In the genomic region with DNA sequence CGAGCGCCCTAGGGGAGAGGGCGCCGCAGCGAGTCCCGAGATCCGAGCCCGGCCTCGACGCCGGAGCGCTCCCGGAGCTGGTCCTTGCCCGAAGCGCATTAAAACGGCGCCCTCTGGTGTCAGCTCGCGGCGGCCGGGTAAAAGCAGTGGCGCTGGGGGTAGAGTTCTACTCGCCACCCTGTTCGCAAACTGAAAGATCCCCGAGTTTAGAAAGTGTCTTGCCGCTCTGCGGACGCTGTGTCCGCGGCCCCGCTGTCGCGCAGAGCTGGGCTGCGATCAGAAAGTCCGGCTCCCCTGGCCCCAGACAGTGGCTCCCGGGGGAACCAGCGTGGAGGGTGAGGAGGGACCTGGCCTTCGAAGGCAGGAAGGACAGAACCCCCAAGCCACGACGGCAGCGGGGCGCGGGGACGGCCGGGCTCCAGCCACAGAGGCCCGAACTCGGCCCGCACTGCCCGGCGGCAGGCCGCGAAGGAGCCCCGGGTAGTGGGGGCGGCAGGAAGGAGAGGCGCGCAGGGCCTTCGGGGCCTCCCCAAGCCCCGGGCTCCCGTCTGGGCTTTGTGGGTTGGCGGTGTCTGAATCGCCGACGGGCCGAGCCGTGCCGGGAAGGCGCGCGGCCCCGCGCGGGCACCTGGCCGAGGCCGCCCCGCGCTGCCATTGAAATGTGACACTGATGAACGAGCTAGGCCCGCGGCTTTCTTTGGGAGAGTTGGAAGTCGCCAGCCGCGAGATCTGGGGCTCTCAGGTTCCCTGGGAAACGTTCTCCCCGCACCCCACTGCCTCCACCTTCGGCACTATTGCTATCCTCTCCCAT, we compare ENCODE assay signal across 8 cellular contexts. TPM values are rescaled to one million over a fixed set of nuclear protein-coding genes. Genes with fewer than 3 reads are reported as not detected.
DNase-seq lines count a peak whose midpoint lies in the region; ATAC-seq and TF ChIP-seq lines count a peak whose summit lies in the region.

No MANE protein-coding gene starts in this region.

- no peak overlapping the region for H3K27ac ChIP-seq in effector memory CD4-positive, alpha-beta T cell (ENCODE audit: insufficient read depth, low read length, poor library complexity, severe bottlenecking)

- peak; percentile 93 for TF ChIP-seq CTCF in HFFc6 (IDR thresholded peaks at IDR 0.05)

- no peaks in the 10 kb centered on the region for H3K9me3 ChIP-seq in effector memory CD4-positive, alpha-beta T cell (ENCODE audit: control insufficient read depth, low read length)

- H3K9me3 Mint-ChIP-seq in HFFc6 (no peaks in the 10 kb centered on the region), memory B cell (no peaks in the 10 kb centered on the region)

- H3K4me3 Mint-ChIP-seq in HFFc6 (peak overlapping the region; percentile 78), memory B cell (peak overlapping the region; percentile 45)

- peak overlapping the region; percentile 67 for H3K4me3 ChIP-seq in effector memory CD4-positive, alpha-beta T cell (ENCODE audit: insufficient read depth, low read depth, low read length, poor library complexity, severe bottlenecking)

- H3K27me3 ChIP-seq in effector memory CD4-positive, alpha-beta T cell (replicated peaks; ENCODE audit: control insufficient read depth, insufficient read depth, low read length, poor library complexity, severe bottlenecking), result peaks cover 8% of the 10 kb centered on the region

- H3K27me3 Mint-ChIP-seq in HFFc6 (ENCODE audit: insufficient read depth) (peaks cover 2% of the 10 kb centered on the region), memory B cell (peaks cover 25% of the 10 kb centered on the region)

- H3K4me1 Mint-ChIP-seq in HFFc6 (ENCODE audit: low read depth) (no peaks in the 10 kb centered on the region), memory B cell (no peaks in the 10 kb centered on the region)

- H3K36me3 ChIP-seq in effector memory CD4-positive, alpha-beta T cell (ENCODE audit: control insufficient read depth, insufficient read depth, low read length), result no peaks in the 10 kb centered on the region

- DNase-seq in DMS53 (lab: John Stamatoyannopoulos, UW), result peak; percentile 95
- DNase-seq in HFFc6, result peak; percentile 49
- DNase-seq in NCI-H460 (ENCODE audit: extremely low read depth, low read depth), result peak; percentile 65
- DNase-seq in activated CD8-positive, alpha-beta memory T cell treated with anti-CD3 and anti-CD28 coated beads for 48 hours (ENCODE audit: low read depth in 2 of 3, low spot score in 2 of 3), result peak; percentile 68 to 90 (median 83)
- peak; percentile 47 to 69 (median 61) for DNase-seq in effector memory CD4-positive, alpha-beta T cell
- peak; percentile 56 to 73 for DNase-seq in memory B cell (ENCODE audit: low spot score in 2 of 2)
- DNase-seq in stimulated activated CD4-positive, alpha-beta T cell treated with anti-CD3 and anti-CD28 coated beads, TNF-alpha, amount 100 ng/mL, for 4 hours (ENCODE audit: low read depth in 3 of 3), result peak; percentile 69 to 72 (median 71)

- H3K36me3 Mint-ChIP-seq in HFFc6 (ENCODE audit: low read depth), result no peaks in the 10 kb centered on the region
- no peaks in the 10 kb centered on the region for H3K36me3 Mint-ChIP-seq in memory B cell

- H3K4me1 ChIP-seq in effector memory CD4-positive, alpha-beta T cell (ENCODE audit: control insufficient read depth, insufficient read depth, low read length, poor library complexity, severe bottlenecking), result peaks cover 9% of the 10 kb centered on the region

- ATAC-seq in memory B cell (ENCODE audit: low read depth), result peak; percentile 73
- ATAC-seq in HG03565 (IDR thresholded peaks at IDR 0.05; ENCODE audit: unreplicated experiment), result no peak

- H3K27ac Mint-ChIP-seq in HFFc6 (no peak overlapping the region), memory B cell (no peak overlapping the region)

RNA-seq across cellular contexts. Expression of gene NFIA, which starts 39.1 kb away (rescaled TPM):
- total RNA-seq in HFFc6 (2021; fragmentation: NEBNext Ultra II Directional; extraction: Animal tissue kit (Norgen Biotek cat#: 25700)), result 10 to 100 TPM in 4 of 6 experiments, 1 to 10 TPM in 2; 8.5 to 11.3 (median 10.4) TPM
- total RNA-seq in NCI-H460 (2014; rRNA removed; shearing (Covaris generic)), result 15.1 and 16.9 TPM in 2 replicates
- polyA plus RNA-seq in NCI-H460 (2014; cell fraction: nucleus; rRNA removed), result 5.7 and 7.4 TPM in 2 replicates
